Comparison of ENCODE assay signal across 19 cellular contexts in genomic region chr6:25411316-25411961, GRCh38.
DNase-seq lines count a peak whose midpoint lies in the region; ATAC-seq and TF ChIP-seq lines count a peak whose summit lies in the region.
"Had no signal": no experiment of that assay in that cellular context is flagged by ENCODE, and none has a peak within 500 bp of the region (broad histone marks: within the 10 kb centered on the region; RNA-seq: fewer than 3 reads in every experiment).

No MANE protein-coding gene starts in this region.

- no peak overlapping the region for H3K27ac ChIP-seq in coronary artery
- H3K27ac ChIP-seq: parathyroid adenoma, uterus had no signal

- TF ChIP-seq POLR2A in GM18505 (IDR thresholded peaks at IDR 0.05; ENCODE audit: borderline replicate concordance, extremely low read depth, insufficient read depth, insufficient read length) = no peak

- H3K4me3 ChIP-seq in GM12865 (ENCODE audit: low read depth, low read length) (peak overlapping the region; percentile 17), coronary artery (no peak overlapping the region)
- H3K4me3 ChIP-seq: uterus had no signal

- H3K9me3 Mint-ChIP-seq in endothelial cell (ENCODE audit: unreplicated experiment) = no peaks in the 10 kb centered on the region
- H3K9me3 Mint-ChIP-seq: CD4-positive, alpha-beta memory T cell had no signal

- H3K36me3 Mint-ChIP-seq in endothelial cell (ENCODE audit: low read depth, unreplicated experiment) = no peaks in the 10 kb centered on the region
- H3K36me3 Mint-ChIP-seq: CD4-positive, alpha-beta memory T cell had no signal

- DNase-seq in GM12865 (ENCODE audit: low read depth) (peak; percentile 70), NCI-H146 (lab: John Stamatoyannopoulos, UW) (peak; percentile 68), endothelial cell (ENCODE audit: low spot score) (no peak), coronary artery (ENCODE audit: low spot score) (no peak)
- DNase-seq in stimulated activated CD4-positive, alpha-beta T cell treated with anti-CD3 and anti-CD28 coated beads, Interleukin-2, amount 100 ng/mL, for 24 hours = no peak
- DNase-seq: activated CD4-positive, alpha-beta T cell treated with anti-CD3 and anti-CD28 coated beads for 4 hours; activated CD8-positive, alpha-beta memory T cell treated with anti-CD3 and anti-CD28 coated beads, Interleukin-2, amount 50 U/mL, for 4 hours; CD4-positive, alpha-beta memory T cell; DND-41; erythroblast; left ventricle myocardium superior; NCI-H1694; NCI-H446 treated with DMSO at 0.1 percent for 48 hours; uterus had no signal

- H3K27ac Mint-ChIP-seq in endothelial cell (ENCODE audit: unreplicated experiment) = peak overlapping the region; percentile 50

- ATAC-seq in GM19438 (IDR thresholded peaks at IDR 0.05; ENCODE audit: low read depth, unreplicated experiment) (peak; percentile 56), GM18505 (IDR thresholded peaks at IDR 0.05; ENCODE audit: unreplicated experiment) (no peak), GM21825 (IDR thresholded peaks at IDR 0.05; ENCODE audit: unreplicated experiment) (no peak)
- ATAC-seq: HCT116, left ventricle myocardium superior had no signal

- peaks cover 2% of the 10 kb centered on the region for H3K27me3 Mint-ChIP-seq in endothelial cell (ENCODE audit: unreplicated experiment)
- H3K27me3 Mint-ChIP-seq: CD4-positive, alpha-beta memory T cell had no signal

- no peak overlapping the region for H3K4me3 Mint-ChIP-seq in endothelial cell (ENCODE audit: unreplicated experiment)

- H3K4me1 Mint-ChIP-seq in endothelial cell (ENCODE audit: unreplicated experiment) = peaks cover 42% of the 10 kb centered on the region

- TF ChIP-seq CTCF in GM12865 (IDR thresholded peaks at IDR 0.05; ENCODE audit: insufficient read depth, low read depth, low read length, missing control alignments) = no peak
- TF ChIP-seq CTCF in endothelial cell (IDR thresholded peaks at IDR 0.05; ENCODE audit: unreplicated experiment) = no peak
- TF ChIP-seq CTCF in coronary artery (IDR thresholded peaks at IDR 0.05) = no peak

Comparison
In these comparisons a context has a peak if more than half of its experiments do, and no peak if none do; other contexts are left out.
1. DNase-seq: peak in GM12865 (single experiment) and NCI-H146 (single experiment); none in endothelial cell (single experiment), coronary artery (single experiment) and stimulated activated CD4-positive, alpha-beta T cell treated with anti-CD3 and anti-CD28 coated beads, Interleukin-2, amount 100 ng/mL, for 24 hours (0 of 2).